In genomic region chr17:409848-410673, GRCh38 we compare ENCODE assay signal across 1 cellular context.
A peak's percentile ranks its signal among the peaks of the same experiment; 100 is the strongest.
TF ChIP-seq lines count a peak whose summit lies in the region.

No MANE protein-coding gene starts in this region.

TF ChIP-seq in H1, 55 proteins besides CTCF, POLR2A, EP300 and RAD21:
- TF ChIP-seq SP4 (IDR thresholded peaks at IDR 0.05; ENCODE audit: low read length) (no peak), CTBP2 (IDR thresholded peaks at IDR 0.05; ENCODE audit: borderline replicate concordance, insufficient read depth, insufficient read length, low read length) (no peak), TBP (IDR thresholded peaks at IDR 0.05; ENCODE audit: low read depth, low read length) (no peak), KDM5A (IDR thresholded peaks at IDR 0.05; ENCODE audit: low read length) (no peak), BCL11A (IDR thresholded peaks at IDR 0.05; ENCODE audit: low read depth in 2 of 2, low read length in 2 of 2) (no peak), SAP30 (IDR thresholded peaks at IDR 0.05; ENCODE audit: insufficient read depth, insufficient replicate concordance, low read length) (no peak), SP1 (IDR thresholded peaks at IDR 0.05; ENCODE audit: low read depth, low read length) (no peak), CHD7 (IDR thresholded peaks at IDR 0.05; ENCODE audit: insufficient replicate concordance, low read length) (no peak), ASH2L (IDR thresholded peaks at IDR 0.05; ENCODE audit: low read length) (peak; percentile 46), SIX5 (IDR thresholded peaks at IDR 0.05; ENCODE audit: low read depth, low read length) (no peak), SIN3A (conservative IDR thresholded peaks at IDR 0.05 in 1 of 2, IDR thresholded peaks at IDR 0.05 in 1 of 2; ENCODE audit: low read depth in 1 of 2, low read length in 2 of 2) (peak; percentile 67 to 96; a peak in 2 of 4 replicates), RXRA (IDR thresholded peaks at IDR 0.05; ENCODE audit: insufficient read depth, low read depth, low read length) (no peak), NANOG (IDR thresholded peaks at IDR 0.05; ENCODE audit: insufficient read depth, low read depth, low read length, poor library complexity, severe bottlenecking) (peak; percentile 42), SP2 (IDR thresholded peaks at IDR 0.05; ENCODE audit: low read length) (no peak), EZH2 (IDR thresholded peaks at IDR 0.05; ENCODE audit: low read depth, low read length, severe bottlenecking) (no peak), JUND (IDR thresholded peaks at IDR 0.05; ENCODE audit: low read length) (no peak), ATF2 (IDR thresholded peaks at IDR 0.05; ENCODE audit: low read length) (no peak), EGR1 (IDR thresholded peaks at IDR 0.05; ENCODE audit: borderline replicate concordance, low read depth, low read length) (no peak), SUZ12 (IDR thresholded peaks at IDR 0.05; ENCODE audit: low read length) (no peak), BACH1 (IDR thresholded peaks at IDR 0.05; ENCODE audit: low read length) (no peak), RNF2 (IDR thresholded peaks at IDR 0.05; ENCODE audit: borderline replicate concordance, low read depth, low read length, missing control alignments, poor library complexity, severe bottlenecking) (no peak), POLR2AphosphoS5 (IDR thresholded peaks at IDR 0.05; ENCODE audit: low read depth, low read length) (peak; percentile 82), HDAC6 (IDR thresholded peaks at IDR 0.05; ENCODE audit: low read depth, low read length) (no peak), GTF2F1 (IDR thresholded peaks at IDR 0.05; ENCODE audit: borderline replicate concordance, low read depth, low read length) (no peak), POU5F1 (IDR thresholded peaks at IDR 0.05; ENCODE audit: low read depth, low read length) (no peak), E2F6 (IDR thresholded peaks at IDR 0.05) (peak; percentile 75), TEAD4 (IDR thresholded peaks at IDR 0.05; ENCODE audit: low read depth, low read length) (no peak), CHD2 (IDR thresholded peaks at IDR 0.05; ENCODE audit: low read length) (no peak), YY1 (IDR thresholded peaks at IDR 0.05; ENCODE audit: low read depth, low read length) (no peak), ATF3 (IDR thresholded peaks at IDR 0.05; ENCODE audit: insufficient read depth, low read depth, low read length) (no peak), TAF7 (optimal IDR thresholded peaks at IDR 0.05; ENCODE audit: borderline replicate concordance, low read depth, low read length) (no peak), KDM1A (IDR thresholded peaks at IDR 0.05; ENCODE audit: borderline replicate concordance, low read length) (no peak), RFX5 (IDR thresholded peaks at IDR 0.05; ENCODE audit: borderline replicate concordance, low read depth, low read length) (no peak), CBX5 (IDR thresholded peaks at IDR 0.05; ENCODE audit: low read depth, low read length) (no peak), MAFK (IDR thresholded peaks at IDR 0.05; ENCODE audit: low read depth, low read length) (no peak), TCF12 (IDR thresholded peaks at IDR 0.05; ENCODE audit: low read depth, low read length) (no peak), USF2 (IDR thresholded peaks at IDR 0.05; ENCODE audit: low read length) (no peak), SIRT6 (IDR thresholded peaks at IDR 0.05; ENCODE audit: low read length) (no peak), MAX (IDR thresholded peaks at IDR 0.05) (peak; percentile 92), ZNF274 (IDR thresholded peaks at IDR 0.05; ENCODE audit: borderline replicate concordance, extremely low read depth, low read length) (no peak), CHD1 (IDR thresholded peaks at IDR 0.05; ENCODE audit: low read depth, low read length) (no peak), BRCA1 (IDR thresholded peaks at IDR 0.05; ENCODE audit: low read depth, low read length) (no peak), TAF1 (IDR thresholded peaks at IDR 0.05; ENCODE audit: low read depth, low read length) (peak; percentile 54; the same call in 1 of the 2 replicates), RBBP5 (IDR thresholded peaks at IDR 0.05; ENCODE audit: borderline replicate concordance, low read depth, low read length) (peak; percentile 83; the same call in 1 of the 2 replicates), CREB1 (IDR thresholded peaks at IDR 0.05) (peak; percentile 49; the same call in 1 of the 2 replicates), CEBPB (IDR thresholded peaks at IDR 0.05; ENCODE audit: low read depth, low read length) (no peak), JUN (IDR thresholded peaks at IDR 0.05; ENCODE audit: low read depth, low read length) (no peak), HDAC2 (IDR thresholded peaks at IDR 0.05; ENCODE audit: borderline replicate concordance in 1 of 2, low read depth in 2 of 2, low read length in 2 of 2) (no peak), GABPA (IDR thresholded peaks at IDR 0.05; ENCODE audit: borderline replicate concordance, insufficient read depth, low read length) (no peak), PHF8 (conservative IDR thresholded peaks at IDR 0.05; ENCODE audit: low read depth, low read length) (peak; percentile 57), SRF (IDR thresholded peaks at IDR 0.05; ENCODE audit: low read depth, low read length) (no peak), NRF1 (IDR thresholded peaks at IDR 0.05; ENCODE audit: low read depth, low read length) (peak; percentile 88), FOSL1 (IDR thresholded peaks at IDR 0.05; ENCODE audit: insufficient read depth, low read depth, low read length) (no peak), CBX8 (IDR thresholded peaks at IDR 0.05; ENCODE audit: borderline replicate concordance, low read depth, low read length) (no peak), KDM4A (IDR thresholded peaks at IDR 0.05; ENCODE audit: low read depth, low read length, severe bottlenecking) (peak; percentile 66)
